Comparison of ENCODE assay signal across 12 cellular contexts in genomic region chr9:19155106-19155999, GRCh38. TPM values are rescaled to one million over a fixed set of nuclear protein-coding genes. Genes with fewer than 3 reads are reported as not detected.
DNase-seq lines count a peak whose midpoint lies in the region; TF ChIP-seq lines count a peak whose summit lies in the region.
"Had no signal": no experiment of that assay in that cellular context is flagged by ENCODE, and none has a peak within 500 bp of the region (broad histone marks: within the 10 kb centered on the region; RNA-seq: fewer than 3 reads in every experiment).

No MANE protein-coding gene starts in this region.

- POLR2A ChIA-PET in activated CD4-positive, alpha-beta memory T cell treated with anti-CD3 and anti-CD28 coated beads for 36 hours (lab: Charles Lee) = interaction anchor here (0.5 to 2.7 kb wide), 9 partner anchors 19 to 106 kb away, joined by 3 to 15 read pairs (median 5); partner anchors contain the start of gene RRAGA
- POLR2A ChIA-PET in activated CD4-positive, alpha-beta memory T cell treated with anti-CD3 and anti-CD28 coated beads, Interleukin-2, amount 10 ng/mL, durations not matched to agents 7 days and 5 days (lab: Charles Lee) = interaction anchor here (0.7 to 2.1 kb wide), 6 partner anchors 22 to 95 kb away, joined by 3 to 7 read pairs (median 4); partner anchors contain the start of gene DENND4C
- POLR2A ChIA-PET in HEK293 (lab: Yijun Ruan, JAX) = interaction anchor here (1.2 to 1.7 kb wide), 2 partner anchors 75 to 106 kb away, joined by 4 to 6 read pairs; partner anchors contain the start of genes DENND4C and RRAGA

- CTCF ChIA-PET in activated CD4-positive, alpha-beta memory T cell treated with anti-CD3 and anti-CD28 coated beads for 36 hours (lab: Charles Lee) = interaction anchor here (0.7 to 3.3 kb wide), 8 partner anchors 19 to 310 kb away, joined by 3 to 15 read pairs (median 4); partner anchors contain the start of gene RRAGA
- CTCF ChIA-PET in activated CD4-positive, alpha-beta memory T cell treated with anti-CD3 and anti-CD28 coated beads, Interleukin-2, amount 10 ng/mL, durations not matched to agents 7 days and 5 days (lab: Charles Lee) = interaction anchor here (1.3 to 2.0 kb wide), 6 partner anchors 16 to 104 kb away, joined by 3 to 6 read pairs (median 4); no protein-coding TSS in a partner anchor
- CTCF ChIA-PET in HEK293 (lab: Yijun Ruan, JAX) = interaction anchor here (0.7 to 1.4 kb wide), 3 partner anchors 8 to 32 kb away, joined by 3 to 6 read pairs (median 4); no protein-coding TSS in a partner anchor

- H3K4me3 ChIP-seq in HEK293 (ENCODE audit: low read depth, low read length) (no peak overlapping the region), adipocyte (ENCODE audit: low read length) (no peak overlapping the region), skin epidermis (no peak overlapping the region)
- H3K4me3 ChIP-seq: mucosa of descending colon, stomach had no signal

- H3K27ac ChIP-seq in HEK293 (ENCODE audit: extremely low read depth, low read depth, low read length) (no peak overlapping the region), skin epidermis (peak overlapping the region in 12 of 21 experiments; percentile 6 to 75 (median 43))

- H3K9ac ChIP-seq in adipocyte (ENCODE audit: low read length) = peak overlapping the region; percentile 28

- no peaks in the 10 kb centered on the region for H3K36me3 ChIP-seq in HEK293 (ENCODE audit: control insufficient read depth in 2 of 2, insufficient read depth in 1 of 2, low read length in 2 of 2)
- H3K36me3 ChIP-seq in adipocyte (ENCODE audit: control insufficient read depth, insufficient read depth, low read length, severe bottlenecking) = no peaks in the 10 kb centered on the region
- H3K36me3 ChIP-seq: stomach had no signal

- H3K9me3 ChIP-seq in HEK293 (ENCODE audit: control insufficient read depth, insufficient read depth, low read depth, low read length) (no peaks in the 10 kb centered on the region), adipocyte (ENCODE audit: control insufficient read depth, low read length) (no peaks in the 10 kb centered on the region)
- H3K9me3 ChIP-seq: mucosa of descending colon, stomach had no signal

- no peak overlapping the region for H3K27ac Mint-ChIP-seq in activated CD4-positive, alpha-beta memory T cell treated with anti-CD3 and anti-CD28 coated beads for 36 hours
- H3K27ac Mint-ChIP-seq in activated CD4-positive, alpha-beta memory T cell treated with anti-CD3 and anti-CD28 coated beads, Interleukin-2, amount 10 ng/mL, durations not matched to agents 7 days and 5 days = no peak overlapping the region

- no peak overlapping the region for H3K4me3 Mint-ChIP-seq in activated CD4-positive, alpha-beta memory T cell treated with anti-CD3 and anti-CD28 coated beads for 36 hours
- no peak overlapping the region for H3K4me3 Mint-ChIP-seq in activated CD4-positive, alpha-beta memory T cell treated with anti-CD3 and anti-CD28 coated beads, Interleukin-2, amount 10 ng/mL, durations not matched to agents 7 days and 5 days

- no peaks in the 10 kb centered on the region for H3K9me3 Mint-ChIP-seq in activated CD4-positive, alpha-beta memory T cell treated with anti-CD3 and anti-CD28 coated beads for 36 hours
- no peaks in the 10 kb centered on the region for H3K9me3 Mint-ChIP-seq in activated CD4-positive, alpha-beta memory T cell treated with anti-CD3 and anti-CD28 coated beads, Interleukin-2, amount 10 ng/mL, durations not matched to agents 7 days and 5 days

- H3K4me1 ChIP-seq in HEK293 (ENCODE audit: control insufficient read depth, insufficient read depth, low read length) (no peaks in the 10 kb centered on the region), adipocyte (ENCODE audit: control insufficient read depth, insufficient read depth, low read length) (peaks cover 46% of the 10 kb centered on the region)

- no peak for TF ChIP-seq CTCF in HEK293 (tag by site-specific recombination; IDR thresholded peaks at IDR 0.05)

- peaks cover 39% of the 10 kb centered on the region for H3K4me1 Mint-ChIP-seq in activated CD4-positive, alpha-beta memory T cell treated with anti-CD3 and anti-CD28 coated beads for 36 hours (ENCODE audit: low read depth)
- H3K4me1 Mint-ChIP-seq in activated CD4-positive, alpha-beta memory T cell treated with anti-CD3 and anti-CD28 coated beads, Interleukin-2, amount 10 ng/mL, durations not matched to agents 7 days and 5 days = peaks cover 23% of the 10 kb centered on the region

- H3K36me3 Mint-ChIP-seq in activated CD4-positive, alpha-beta memory T cell treated with anti-CD3 and anti-CD28 coated beads for 36 hours = no peaks in the 10 kb centered on the region
- no peaks in the 10 kb centered on the region for H3K36me3 Mint-ChIP-seq in activated CD4-positive, alpha-beta memory T cell treated with anti-CD3 and anti-CD28 coated beads, Interleukin-2, amount 10 ng/mL, durations not matched to agents 7 days and 5 days (ENCODE audit: low read depth)

- no peaks in the 10 kb centered on the region for H3K27me3 ChIP-seq in adipocyte (replicated peaks; ENCODE audit: control insufficient read depth, insufficient read depth, low read length)
- H3K27me3 ChIP-seq: stomach had no signal

- intact Hi-C loops in activated CD4-positive, alpha-beta memory T cell treated with anti-CD3 and anti-CD28 coated beads for 36 hours (cut with micrococcal nuclease) = loop anchor here (1.0 to 5.0 kb wide), 4 partner anchors 21 to 842 kb away; partner anchors contain the start of gene PLIN2

- peak; percentile 26 for DNase-seq in activated CD4-positive, alpha-beta memory T cell treated with anti-CD3 and anti-CD28 coated beads for 36 hours
- DNase-seq in activated CD4-positive, alpha-beta memory T cell treated with anti-CD3 and anti-CD28 coated beads, Interleukin-2, amount 10 ng/mL, durations not matched to agents 7 days and 5 days = no peak
- no peak for DNase-seq in adipocyte (ENCODE audit: low read depth)
- no peak for DNase-seq in GDM1 (lab: John Stamatoyannopoulos, UW)
- no peak for DNase-seq in Kasumi-1 (lab: John Stamatoyannopoulos, UW)
- DNase-seq in cortex of kidney (lab: John Stamatoyannopoulos, UW) = no peak
- DNase-seq: cerebellar nuclear complex, mucosa of descending colon, NCI-H187, stomach had no signal

- H3K27me3 Mint-ChIP-seq in activated CD4-positive, alpha-beta memory T cell treated with anti-CD3 and anti-CD28 coated beads for 36 hours = no peaks in the 10 kb centered on the region
- H3K27me3 Mint-ChIP-seq in activated CD4-positive, alpha-beta memory T cell treated with anti-CD3 and anti-CD28 coated beads, Interleukin-2, amount 10 ng/mL, durations not matched to agents 7 days and 5 days = no peaks in the 10 kb centered on the region

TF ChIP-seq in HEK293, 187 proteins besides CTCF, POLR2A, EP300 and RAD21:
- TF ChIP-seq, protein P1, sequence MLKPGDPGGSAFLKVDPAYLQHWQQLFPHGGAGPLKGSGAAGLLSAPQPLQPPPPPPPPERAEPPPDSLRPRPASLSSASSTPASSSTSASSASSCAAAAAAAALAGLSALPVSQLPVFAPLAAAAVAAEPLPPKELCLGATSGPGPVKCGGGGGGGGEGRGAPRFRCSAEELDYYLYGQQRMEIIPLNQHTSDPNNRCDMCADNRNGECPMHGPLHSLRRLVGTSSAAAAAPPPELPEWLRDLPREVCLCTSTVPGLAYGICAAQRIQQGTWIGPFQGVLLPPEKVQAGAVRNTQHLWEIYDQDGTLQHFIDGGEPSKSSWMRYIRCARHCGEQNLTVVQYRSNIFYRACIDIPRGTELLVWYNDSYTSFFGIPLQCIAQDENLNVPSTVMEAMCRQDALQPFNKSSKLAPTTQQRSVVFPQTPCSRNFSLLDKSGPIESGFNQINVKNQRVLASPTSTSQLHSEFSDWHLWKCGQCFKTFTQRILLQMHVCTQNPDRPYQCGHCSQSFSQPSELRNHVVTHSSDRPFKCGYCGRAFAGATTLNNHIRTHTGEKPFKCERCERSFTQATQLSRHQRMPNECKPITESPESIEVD (tag by site-specific recombination; IDR thresholded peaks at IDR 0.05) = no peak
- TF ChIP-seq ZNF23 (tag by site-specific recombination; IDR thresholded peaks at IDR 0.05; ENCODE audit: borderline replicate concordance) (no peak), YY2 (tag by site-specific recombination; IDR thresholded peaks at IDR 0.05) (no peak), ZNF114 (tag by site-specific recombination; IDR thresholded peaks at IDR 0.05) (no peak), BCL11B (tag by site-specific recombination; IDR thresholded peaks at IDR 0.05; ENCODE audit: low read depth) (no peak), ZBTB1 (tag by site-specific recombination; IDR thresholded peaks at IDR 0.05) (no peak), ZBTB20 (tag by site-specific recombination; IDR thresholded peaks at IDR 0.05) (peak; percentile 36; the same call in 1 of the 2 replicates), ZNF529 (tag by site-specific recombination; IDR thresholded peaks at IDR 0.05; ENCODE audit: insufficient replicate concordance) (no peak)

RNA-seq across cellular contexts. Expression of gene PLIN2, which starts 28.1 kb away (rescaled TPM):
- total RNA-seq in activated CD4-positive, alpha-beta memory T cell treated with anti-CD3 and anti-CD28 coated beads for 36 hours = 10 to 100 TPM; 52.9 to 54.2 TPM
- 10 to 100 TPM; 86.7 to 88.8 TPM for total RNA-seq in activated CD4-positive, alpha-beta memory T cell treated with anti-CD3 and anti-CD28 coated beads, Interleukin-2, amount 10 ng/mL, durations not matched to agents 7 days and 5 days

RNA-seq across cellular contexts. Expression of gene HAUS6, which starts 52.6 kb away (rescaled TPM):
- total RNA-seq in activated CD4-positive, alpha-beta memory T cell treated with anti-CD3 and anti-CD28 coated beads for 36 hours = 10 to 100 TPM; 28.7 to 29.8 TPM
- 10 to 100 TPM; 26.4 to 26.5 TPM for total RNA-seq in activated CD4-positive, alpha-beta memory T cell treated with anti-CD3 and anti-CD28 coated beads, Interleukin-2, amount 10 ng/mL, durations not matched to agents 7 days and 5 days
